Comparison of ENCODE assay signal across 7 cellular contexts in genomic region chr17:20571653-20572052, GRCh38. TPM values are rescaled to one million over a fixed set of nuclear protein-coding genes. Genes with fewer than 3 reads are reported as not detected.
"Had no signal": no experiment of that assay in that cellular context is flagged by ENCODE, and none has a peak within 500 bp of the region (broad histone marks: within the 10 kb centered on the region; RNA-seq: fewer than 3 reads in every experiment).

No MANE protein-coding gene starts in this region.

RNA-seq across cellular contexts. Expression of gene CDRT15L2, which starts 7.9 kb away (rescaled TPM):
- total RNA-seq: M059J, NCI-H460, OCI-LY7, Peyer's patch, Right ventricle myocardium inferior, SJCRH30, SK-MEL-5 had no signal
